9 cellular contexts compared by ENCODE assay signal in genomic region chr7:137958593-137959431, GRCh38. TPM values are rescaled to one million over a fixed set of nuclear protein-coding genes. Genes with fewer than 3 reads are reported as not detected.
A peak's percentile ranks its signal among the peaks of the same experiment; 100 is the strongest.
DNase-seq lines count a peak whose midpoint lies in the region; ATAC-seq and TF ChIP-seq lines count a peak whose summit lies in the region.
"Had no signal": no experiment of that assay in that cellular context is flagged by ENCODE, and none has a peak within 500 bp of the region (broad histone marks: within the 10 kb centered on the region; RNA-seq: fewer than 3 reads in every experiment).

No MANE protein-coding gene starts in this region.

- H3K9me3 ChIP-seq in Peyer's patch (no peaks in the 10 kb centered on the region), mesodermal cell (ENCODE audit: control insufficient read depth, low read length) (no peaks in the 10 kb centered on the region)

- peak; percentile 46 for ATAC-seq in GM21723 (IDR thresholded peaks at IDR 0.05; ENCODE audit: unreplicated experiment)
- ATAC-seq in HG03439 (IDR thresholded peaks at IDR 0.05; ENCODE audit: unreplicated experiment): no peak
- no peak for ATAC-seq in HG03354 (IDR thresholded peaks at IDR 0.05; ENCODE audit: poor library complexity, severe bottlenecking, unreplicated experiment)
- ATAC-seq in activated naive CD4-positive, alpha-beta T cell treated with anti-CD3 and anti-CD28 coated beads, Interleukin-2, amount 50 U/mL, for 72 hours: no peak

- no peaks in the 10 kb centered on the region for H3K9me3 Mint-ChIP-seq in activated naive CD4-positive, alpha-beta T cell treated with anti-CD3 and anti-CD28 coated beads, Interleukin-2, amount 50 U/mL, for 72 hours
- H3K9me3 Mint-ChIP-seq: stimulated activated naive CD8-positive, alpha-beta T cell treated with anti-CD3 and anti-CD28 coated beads, Interleukin-15, Interleukin-2, amounts not matched to agents 100 ng/mL and 50 ng/mL, for 24 hours had no signal

- WGBS in mesodermal cell (ENCODE audit: insufficient coverage in 2 of 2), 2 experiments: 79 to 96% methylated on average over 2 to 3 of the region's 4 CpGs

- no peak overlapping the region for H3K4me3 ChIP-seq in Peyer's patch
- H3K4me3 ChIP-seq in mesodermal cell (ENCODE audit: extremely low read depth, insufficient read depth, low read length, poor library complexity, severe bottlenecking): no peak overlapping the region
- no peak overlapping the region for H3K4me3 ChIP-seq in foreskin fibroblast (ENCODE audit: low read depth in 1 of 2, low read length in 2 of 2)

- H3K36me3 Mint-ChIP-seq in activated naive CD4-positive, alpha-beta T cell treated with anti-CD3 and anti-CD28 coated beads, Interleukin-2, amount 50 U/mL, for 72 hours: peaks cover 6 to 17% of the 10 kb centered on the region in 2 donors

- TF ChIP-seq CTCF in Peyer's patch (IDR thresholded peaks at IDR 0.05) (no peak), foreskin fibroblast (IDR thresholded peaks at IDR 0.05; ENCODE audit: low read depth, low read length) (no peak)

- peak overlapping the region in 3 of 4 donors; percentile 12 to 27 (median 15) for H3K27ac ChIP-seq in Peyer's patch
- peak overlapping the region; percentile 80 for H3K27ac ChIP-seq in mesodermal cell (ENCODE audit: low read depth, low read length, severe bottlenecking)

- peaks cover 0 to 14% (median 6%) of the 10 kb centered on the region in 4 donors for H3K4me1 ChIP-seq in Peyer's patch
- H3K4me1 ChIP-seq in mesodermal cell (ENCODE audit: control insufficient read depth, insufficient read depth, low read length, poor library complexity, severe bottlenecking): peaks cover 55% of the 10 kb centered on the region

- H3K27ac Mint-ChIP-seq in activated naive CD4-positive, alpha-beta T cell treated with anti-CD3 and anti-CD28 coated beads, Interleukin-2, amount 50 U/mL, for 72 hours: no peak overlapping the region
- H3K27ac Mint-ChIP-seq: stimulated activated naive CD8-positive, alpha-beta T cell treated with anti-CD3 and anti-CD28 coated beads, Interleukin-15, Interleukin-2, amounts not matched to agents 100 ng/mL and 50 ng/mL, for 24 hours had no signal

- DNase-seq in DMS79 (lab: John Stamatoyannopoulos, UW): peak; percentile 12
- DNase-seq in Peyer's patch: no peak
- DNase-seq in foreskin fibroblast: no peak
- no peak for DNase-seq in activated naive CD4-positive, alpha-beta T cell treated with anti-CD3 and anti-CD28 coated beads, Interleukin-2, amount 50 U/mL, for 72 hours (ENCODE audit: low spot score in 2 of 2)

- H3K27me3 ChIP-seq in Peyer's patch: no peaks in the 10 kb centered on the region

- TF ChIP-seq POLR2A in Peyer's patch (IDR thresholded peaks at IDR 0.05): no peak

- H3K36me3 ChIP-seq in Peyer's patch (peaks cover 0 to 4% (median 0%) of the 10 kb centered on the region in 3 donors), mesodermal cell (ENCODE audit: control insufficient read depth, insufficient read depth, low read length) (peaks cover 11% of the 10 kb centered on the region)

RNA-seq across cellular contexts. Expression of gene CREB3L2, which starts 43.1 kb away (rescaled TPM):
- 10 to 100 TPM; 20.6 to 42.7 (median 33.6) TPM for total RNA-seq in Peyer's patch
- 40.4 TPM for polyA plus RNA-seq in mesodermal cell (2013, experiment 1 of 2)
- polyA plus RNA-seq in mesodermal cell (2013, experiment 2 of 2): 40.1 TPM
- total RNA-seq in activated naive CD4-positive, alpha-beta T cell treated with anti-CD3 and anti-CD28 coated beads, Interleukin-2, amount 50 U/mL, for 72 hours: 10 to 100 TPM; 20.2 to 27.1 TPM
